15 cellular contexts compared by ENCODE assay signal in genomic region chr22:39917776-39918493, GRCh38. TPM values are rescaled to one million over a fixed set of nuclear protein-coding genes. Genes with fewer than 3 reads are reported as not detected.
DNase-seq lines count a peak whose midpoint lies in the region; ATAC-seq and TF ChIP-seq lines count a peak whose summit lies in the region.
"Had no signal": no experiment of that assay in that cellular context is flagged by ENCODE, and none has a peak within 500 bp of the region (broad histone marks: within the 10 kb centered on the region; RNA-seq: fewer than 3 reads in every experiment).

No MANE protein-coding gene starts in this region.

- no TSS peak for BruUV-seq in OCI-LY7 (replicated peaks; lab: Mats Ljungman, UMichigan)

- CTCF ChIA-PET in activated CD8-positive, alpha-beta memory T cell treated with anti-CD3 and anti-CD28 coated beads, Interleukin-2, amount 10 ng/mL, durations not matched to agents 7 days and 5 days (lab: Charles Lee): interaction anchor here (1.1 to 8.1 kb wide), 7 partner anchors 11 to 389 kb away, joined by 4 to 60 read pairs (median 7); no protein-coding TSS in a partner anchor
- CTCF ChIA-PET in OCI-LY7 (lab: Charles Lee; ENCODE audit: unreplicated experiment) (no interaction called here), RWPE1 (lab: Yijun Ruan, JAX) (interaction anchor here (0.5 kb wide), 1 partner anchor 359 kb away, joined by 5 read pairs; no protein-coding TSS in a partner anchor)

- TF ChIP-seq CTCF in spleen (IDR thresholded peaks at IDR 0.05 in 8 of 11, conservative IDR thresholded peaks at IDR 0.05 in 3 of 11) (no peak), OCI-LY7 (conservative IDR thresholded peaks at IDR 0.05; ENCODE audit: low read length) (no peak), RWPE1 (conservative IDR thresholded peaks at IDR 0.05; ENCODE audit: low read depth) (no peak)

- no peak for DNase-seq in activated CD8-positive, alpha-beta memory T cell treated with anti-CD3 and anti-CD28 coated beads, Interleukin-2, amount 10 ng/mL, durations not matched to agents 7 days and 5 days
- DNase-seq in activated CD8-positive, alpha-beta memory T cell treated with anti-CD3 and anti-CD28 coated beads, Interleukin-2, amount 50 U/mL, for 4 hours: no peak
- DNase-seq in OCI-M1 (lab: John Stamatoyannopoulos, UW): peak; percentile 79
- DNase-seq in central memory CD8-positive, alpha-beta T cell (ENCODE audit: low spot score in 2 of 2): no peak
- DNase-seq in spleen: no peak
- no peak for DNase-seq in OCI-LY7 (ENCODE audit: low spot score)
- no peak for DNase-seq in RWPE1 (ENCODE audit: low spot score)
- no peak for DNase-seq in left cardiac atrium
- DNase-seq: activated CD4-positive, alpha-beta T cell treated with anti-CD3 and anti-CD28 coated beads, Interleukin-2, amount 50 U/mL, for 1 hour; BE2C; IMR-90; NCI-H2029; stimulated activated CD4-positive, alpha-beta T cell treated with anti-CD3 and anti-CD28 coated beads, Interleukin-4, amount 100 ng/mL, for 4 hours; stimulated activated naive CD4-positive, alpha-beta T cell treated with Interleukin-2 at 50 U/mL for 16 hours had no signal

- intact Hi-C loops in spleen (cut with DNase I; ENCODE audit: low total_unique reads): no loop called here
- intact Hi-C loops in OCI-LY7 (cut with micrococcal nuclease; ENCODE audit: unreplicated experiment): no loop called here
- intact Hi-C loops in left cardiac atrium (cut with DNase I): no loop called here

- H3K9me3 Mint-ChIP-seq in activated CD8-positive, alpha-beta memory T cell treated with anti-CD3 and anti-CD28 coated beads, Interleukin-2, amount 10 ng/mL, durations not matched to agents 7 days and 5 days (ENCODE audit: low read depth): no peaks in the 10 kb centered on the region
- no peaks in the 10 kb centered on the region for H3K9me3 Mint-ChIP-seq in central memory CD8-positive, alpha-beta T cell

- no peaks in the 10 kb centered on the region for H3K27me3 Mint-ChIP-seq in activated CD8-positive, alpha-beta memory T cell treated with anti-CD3 and anti-CD28 coated beads, Interleukin-2, amount 10 ng/mL, durations not matched to agents 7 days and 5 days
- H3K27me3 Mint-ChIP-seq in central memory CD8-positive, alpha-beta T cell: no peaks in the 10 kb centered on the region

- ATAC-seq in activated CD8-positive, alpha-beta memory T cell treated with anti-CD3 and anti-CD28 coated beads, Interleukin-2, amount 10 ng/mL, durations not matched to agents 7 days and 5 days: no peak
- no peak for ATAC-seq in central memory CD8-positive, alpha-beta T cell (replicated peaks; ENCODE audit: extremely low read depth, poor library complexity, severe bottlenecking)
- ATAC-seq in left cardiac atrium: no peak

- no peaks in the 10 kb centered on the region for H3K79me2 ChIP-seq in OCI-LY7 (ENCODE audit: insufficient read depth, low read depth, low read length)

- no peaks in the 10 kb centered on the region for H3K27me3 ChIP-seq in spleen (replicated peaks in 1 of 7)

- no peaks in the 10 kb centered on the region for H3K36me3 ChIP-seq in spleen
- no peaks in the 10 kb centered on the region for H3K36me3 ChIP-seq in OCI-LY7 (ENCODE audit: insufficient read depth, low read length)
- H3K36me3 ChIP-seq: BE2C had no signal

- H3K4me1 ChIP-seq in spleen: peaks cover 9 to 98% (median 31%) of the 10 kb centered on the region in 6 donors
- no peaks in the 10 kb centered on the region for H3K4me1 ChIP-seq in OCI-LY7 (ENCODE audit: insufficient read depth, low read length, poor library complexity, severe bottlenecking)

- H2AFZ ChIP-seq in OCI-LY7 (ENCODE audit: low read length): no peak overlapping the region

- POLR2A ChIA-PET in OCI-LY7 (lab: Charles Lee): no interaction called here
- POLR2A ChIA-PET in RWPE1 (lab: Yijun Ruan, JAX; ENCODE audit: low non-redundant PET): no interaction called here

- H3K27ac ChIP-seq in spleen: peak overlapping the region in 5 of 8 donors; percentile 9 to 52 (median 33)
- no peak overlapping the region for H3K27ac ChIP-seq in OCI-LY7 (ENCODE audit: low read depth, low read length, poor library complexity, severe bottlenecking)
- no peak overlapping the region for H3K27ac ChIP-seq in RWPE1

- H3K9me2 ChIP-seq in OCI-LY7 (ENCODE audit: insufficient read depth, low read length): no peaks in the 10 kb centered on the region

- H3K36me3 Mint-ChIP-seq in activated CD8-positive, alpha-beta memory T cell treated with anti-CD3 and anti-CD28 coated beads, Interleukin-2, amount 10 ng/mL, durations not matched to agents 7 days and 5 days: peaks cover 65% of the 10 kb centered on the region
- peaks cover 42% of the 10 kb centered on the region for H3K36me3 Mint-ChIP-seq in central memory CD8-positive, alpha-beta T cell (ENCODE audit: insufficient read depth)

- peak overlapping the region; percentile 90 for H3K4me3 Mint-ChIP-seq in activated CD8-positive, alpha-beta memory T cell treated with anti-CD3 and anti-CD28 coated beads, Interleukin-2, amount 10 ng/mL, durations not matched to agents 7 days and 5 days
- H3K4me3 Mint-ChIP-seq in central memory CD8-positive, alpha-beta T cell: peak overlapping the region; percentile 92

- H3K9me3 ChIP-seq in spleen (no peaks in the 10 kb centered on the region), OCI-LY7 (ENCODE audit: low read length) (no peaks in the 10 kb centered on the region)
- H3K9me3 ChIP-seq: BE2C had no signal

- peaks cover 84% of the 10 kb centered on the region for H3K4me1 Mint-ChIP-seq in activated CD8-positive, alpha-beta memory T cell treated with anti-CD3 and anti-CD28 coated beads, Interleukin-2, amount 10 ng/mL, durations not matched to agents 7 days and 5 days
- H3K4me1 Mint-ChIP-seq in central memory CD8-positive, alpha-beta T cell: peaks cover 88% of the 10 kb centered on the region

- TF ChIP-seq POLR2A in spleen (IDR thresholded peaks at IDR 0.05): no peak

- H3K4me2 ChIP-seq in OCI-LY7 (ENCODE audit: low read length): no peak overlapping the region

- H3K27ac Mint-ChIP-seq in activated CD8-positive, alpha-beta memory T cell treated with anti-CD3 and anti-CD28 coated beads, Interleukin-2, amount 10 ng/mL, durations not matched to agents 7 days and 5 days: peak overlapping the region; percentile 94
- H3K27ac Mint-ChIP-seq in central memory CD8-positive, alpha-beta T cell (ENCODE audit: low read depth): peak overlapping the region; percentile 98

- WGBS in spleen, 5 donors: 56 to 73% (median 64%) methylated on average over 12 of the region's 12 CpGs

- H4K20me1 ChIP-seq in OCI-LY7 (ENCODE audit: insufficient read depth, low read length): no peaks in the 10 kb centered on the region

- no peak overlapping the region for H3K4me3 ChIP-seq in spleen
- H3K4me3 ChIP-seq in OCI-LY7 (ENCODE audit: low read depth, low read length, poor library complexity, severe bottlenecking): no peak overlapping the region

RNA-seq across cellular contexts. Expression of gene GRAP2, which starts 17.1 kb away (rescaled TPM):
- total RNA-seq in activated CD8-positive, alpha-beta memory T cell treated with anti-CD3 and anti-CD28 coated beads, Interleukin-2, amount 10 ng/mL, durations not matched to agents 7 days and 5 days: 100 to 1,000 TPM; 183 to 257 TPM
- total RNA-seq in spleen (10 to 100 TPM; 24.3 to 40.3 (median 33.2) TPM), OCI-LY7 (2022) (not detected in 2 replicates), left cardiac atrium (1 to 10 TPM; 2.1 to 3.8 TPM)
- 1 to 10 TPM; 3.1 to 8.7 (median 7.6) TPM for polyA plus RNA-seq in spleen
- 0.08 TPM in 1 of 2 replicates, not detected in the other for total RNA-seq in OCI-LY7 (2014; rRNA removed; shearing (Covaris generic))
- total RNA-seq: IMR-90, myocyte had no signal
- polyA plus RNA-seq: IMR-90 had no signal

RNA-seq across cellular contexts. Expression of gene ENTHD1, which starts 24.4 kb away (rescaled TPM):
- total RNA-seq in activated CD8-positive, alpha-beta memory T cell treated with anti-CD3 and anti-CD28 coated beads, Interleukin-2, amount 10 ng/mL, durations not matched to agents 7 days and 5 days: under 1 TPM; 0.21 to 0.41 TPM
- total RNA-seq in spleen (under 1 TPM in 2 of 7 donors, not detected in 5; 0.27 to 0.59 TPM), OCI-LY7 (2022) (not detected in 2 replicates), left cardiac atrium (not detected)
- under 1 TPM; 0.09 to 0.14 (median 0.10) TPM for polyA plus RNA-seq in spleen
- total RNA-seq in OCI-LY7 (2014; rRNA removed; shearing (Covaris generic)): not detected in 2 replicates
- total RNA-seq: IMR-90, myocyte had no signal
- polyA plus RNA-seq: IMR-90 had no signal

RNA-seq across cellular contexts. Expression of gene TMA7B, which starts 42.3 kb away (rescaled TPM):
- 10 to 100 TPM in 1 of 2 experiments, 1 to 10 TPM in 1; 5.1 to 11.0 TPM for total RNA-seq in activated CD8-positive, alpha-beta memory T cell treated with anti-CD3 and anti-CD28 coated beads, Interleukin-2, amount 10 ng/mL, durations not matched to agents 7 days and 5 days
- total RNA-seq in spleen (1 to 10 TPM; 1.5 to 4.2 (median 2.7) TPM), OCI-LY7 (2022) (not detected in 2 replicates), left cardiac atrium (not detected)
- polyA plus RNA-seq in spleen: under 1 TPM; 0.29 to 0.45 (median 0.35) TPM
- not detected in 2 replicates for total RNA-seq in OCI-LY7 (2014; rRNA removed; shearing (Covaris generic))
- total RNA-seq: IMR-90, myocyte had no signal
- polyA plus RNA-seq: IMR-90 had no signal

Comparison
In these comparisons a context has a peak if more than half of its experiments do, and no peak if none do; other contexts are left out.
1. H3K27ac ChIP-seq: peak in spleen (5 of 8); none in OCI-LY7 (single experiment) and RWPE1 (single experiment).
2. RNA of gene GRAP2, which starts 17.1 kb away (total RNA-seq): 183 to 257 TPM in activated CD8-positive, alpha-beta memory T cell treated with anti-CD3 and anti-CD28 coated beads, Interleukin-2, amount 10 ng/mL, durations not matched to agents 7 days and 5 days and 24.3 to 40.3 TPM in spleen; 2.1 to 3.8 TPM in left cardiac atrium and 0.08 TPM in OCI-LY7; every median in the first group is over 4 times any median in the second.